In genomic region chr2:105723431-105723830, GRCh38 we compare ENCODE assay signal across 24 cellular contexts. TPM values are rescaled to one million over a fixed set of nuclear protein-coding genes. Genes with fewer than 3 reads are reported as not detected.
A peak's percentile ranks its signal among the peaks of the same experiment; 100 is the strongest.
DNase-seq lines count a peak whose midpoint lies in the region; ATAC-seq, FAIRE-seq and TF ChIP-seq lines count a peak whose summit lies in the region.
"Had no signal": no experiment of that assay in that cellular context is flagged by ENCODE, and none has a peak within 500 bp of the region (broad histone marks: within the 10 kb centered on the region; RNA-seq: fewer than 3 reads in every experiment).

No MANE protein-coding gene starts in this region.

- H4K20me1 ChIP-seq in mammary epithelial cell (ENCODE audit: insufficient read depth, low read length): no peaks in the 10 kb centered on the region
- H4K20me1 ChIP-seq: BLaER1 treated with 17β-estradiol and CSF1 and Interleukin-3, amounts not matched to agents 10 nM and 100 nM had no signal

- CTCF ChIA-PET in mammary epithelial cell (lab: Charles Lee; ENCODE audit: low non-redundant PET): no interaction called here

- WGBS in small intestine, 3 donors: 11 to 61% (median 35%) methylated on average over 3 of the region's 3 CpGs
- WGBS in mammary epithelial cell (ENCODE audit: low coverage, missing lambda C conversion rate): 59% methylated on average over 3 of the region's 3 CpGs

- H3K27me3 ChIP-seq in WERI-Rb-1 (ENCODE audit: insufficient read depth, low read depth, severe bottlenecking) (no peaks in the 10 kb centered on the region), small intestine (ENCODE audit: control insufficient read depth in 2 of 2, insufficient read depth in 2 of 2, low read length in 2 of 2) (no peaks in the 10 kb centered on the region), mammary epithelial cell (ENCODE audit: insufficient read depth, low read length) (no peaks in the 10 kb centered on the region)
- H3K27me3 ChIP-seq: BE2C; BLaER1 treated with 17β-estradiol and CSF1 and Interleukin-3, amounts not matched to agents 10 nM and 100 nM had no signal

- dilution Hi-C loops in mammary epithelial cell (cut with HindIII; ENCODE audit: low sequenced_read_pairs): no loop called here

- no peak overlapping the region for H3K9ac ChIP-seq in mammary epithelial cell (ENCODE audit: insufficient read depth, low read length)
- H3K9ac ChIP-seq: BLaER1 treated with 17β-estradiol and CSF1 and Interleukin-3, amounts not matched to agents 10 nM and 100 nM; GM23248 had no signal

- DNase-seq in NCI-H146 (lab: John Stamatoyannopoulos, UW): peak; percentile 26
- no peak for DNase-seq in NCI-H146 treated with DMSO at 0.1 percent for 48 hours (lab: John Stamatoyannopoulos, UW; ENCODE audit: unreplicated experiment)
- DNase-seq in WERI-Rb-1: peak; percentile 25
- no peak for DNase-seq in mucosa of descending colon
- peak; percentile 84 for DNase-seq in small intestine
- DNase-seq in mammary epithelial cell: no peak
- DNase-seq: 8988T; ACHN; AML-193; BE2C; CD4-positive, alpha-beta T cell; CD8-positive, alpha-beta memory T cell; DMS 273 treated with DMSO at 0.1 percent for 48 hours; DND-41; GM23248; H7; HCEC 1CT had no signal

- H3K27ac ChIP-seq in WERI-Rb-1 (no peak overlapping the region), small intestine (ENCODE audit: low read depth in 1 of 2, low read length in 1 of 2) (no peak overlapping the region), mammary epithelial cell (ENCODE audit: insufficient read depth, low read depth, low read length) (no peak overlapping the region)
- H3K27ac ChIP-seq: A549; BLaER1 treated with 17β-estradiol and CSF1 and Interleukin-3, amounts not matched to agents 10 nM and 100 nM; GM23248 had no signal

- H3K9me3 ChIP-seq in WERI-Rb-1 (ENCODE audit: severe bottlenecking) (peaks cover 9% of the 10 kb centered on the region), mucosa of descending colon (peaks cover 3% of the 10 kb centered on the region), small intestine (ENCODE audit: control insufficient read depth, low read depth) (no peaks in the 10 kb centered on the region), mammary epithelial cell (replicated peaks; ENCODE audit: insufficient read depth, low read length) (peaks cover 8% of the 10 kb centered on the region)
- H3K9me3 ChIP-seq: BE2C had no signal

- H3K36me3 ChIP-seq in WERI-Rb-1: no peaks in the 10 kb centered on the region
- no peaks in the 10 kb centered on the region for H3K36me3 ChIP-seq in mucosa of descending colon (ENCODE audit: low read depth)
- H3K36me3 ChIP-seq in small intestine (ENCODE audit: control insufficient read depth in 2 of 2, insufficient read depth in 2 of 2, low read length in 2 of 2): no peaks in the 10 kb centered on the region
- H3K36me3 ChIP-seq in mammary epithelial cell (ENCODE audit: insufficient read depth, low read length): no peaks in the 10 kb centered on the region
- H3K36me3 ChIP-seq: BE2C; BLaER1 treated with 17β-estradiol and CSF1 and Interleukin-3, amounts not matched to agents 10 nM and 100 nM had no signal

- intact Hi-C loops in mucosa of descending colon (cut with DNase I, micrococcal nuclease): no loop called here
- intact Hi-C loops in mammary epithelial cell (cut with micrococcal nuclease): no loop called here

- H3K4me1 ChIP-seq in mucosa of descending colon (ENCODE audit: low read depth) (no peaks in the 10 kb centered on the region), small intestine (ENCODE audit: control insufficient read depth in 2 of 2, insufficient read depth in 1 of 2, low read depth in 1 of 2, low read length in 1 of 2) (no peaks in the 10 kb centered on the region), mammary epithelial cell (ENCODE audit: insufficient read depth, low read length) (no peaks in the 10 kb centered on the region)
- H3K4me1 ChIP-seq: A549, BE2C had no signal

- TF ChIP-seq CTCF in WERI-Rb-1 (IDR thresholded peaks at IDR 0.05; ENCODE audit: low read depth, low read length) (no peak), mucosa of descending colon (IDR thresholded peaks at IDR 0.05) (no peak), mammary epithelial cell (conservative IDR thresholded peaks at IDR 0.05 in 1 of 2, IDR thresholded peaks at IDR 0.05 in 1 of 2; ENCODE audit: extremely low read depth in 1 of 2, insufficient read depth in 1 of 2, low read depth in 1 of 2, low read length in 2 of 2) (no peak)

- no peak for FAIRE-seq in small intestine (lab: Jason Lieb, UNC)
- FAIRE-seq: A549, D721Med, G401.6, GM12892, H1 had no signal

- no TSS peak for BruUV-seq in mammary epithelial cell (replicated peaks; lab: Mats Ljungman, UMichigan)

- H3K4me3 ChIP-seq in WERI-Rb-1 (ENCODE audit: low read depth, low read length): no peak overlapping the region
- no peak overlapping the region for H3K4me3 ChIP-seq in mucosa of descending colon
- no peak overlapping the region for H3K4me3 ChIP-seq in small intestine (ENCODE audit: low read depth in 1 of 2, low read length in 2 of 2)
- no peak overlapping the region for H3K4me3 ChIP-seq in mammary epithelial cell (replicated peaks in 1 of 3; ENCODE audit: insufficient read depth in 1 of 3, low read depth in 2 of 3, low read length in 3 of 3)
- H3K4me3 ChIP-seq: A549; BLaER1 treated with 17β-estradiol and CSF1 and Interleukin-3, amounts not matched to agents 10 nM and 100 nM; GM23248 had no signal

- ATAC-seq in mucosa of descending colon: peak; percentile 23
- no peak for ATAC-seq in HG03159 (IDR thresholded peaks at IDR 0.05; ENCODE audit: unreplicated experiment)

- H2AFZ ChIP-seq in mammary epithelial cell (ENCODE audit: low read depth, low read length): no peak overlapping the region
- H2AFZ ChIP-seq: GM23248 had no signal

- no peaks in the 10 kb centered on the region for H3K79me2 ChIP-seq in mammary epithelial cell (ENCODE audit: insufficient read depth, low read length)

- in situ Hi-C loops in mammary epithelial cell (cut with MboI; ENCODE audit: low sequenced_read_pairs in 2 of 2): no loop called here

- no peak overlapping the region for H3K4me2 ChIP-seq in mammary epithelial cell (ENCODE audit: insufficient read depth, low read depth, low read length)
- H3K4me2 ChIP-seq: A549; BLaER1 treated with 17β-estradiol and CSF1 and Interleukin-3, amounts not matched to agents 10 nM and 100 nM had no signal

RNA-seq across cellular contexts. Expression of gene NCK2, which starts 21.3 kb away (rescaled TPM):
- total RNA-seq in mucosa of descending colon (10 to 100 TPM; 52.2 to 66.4 (median 57.6) TPM), mammary epithelial cell (10 to 100 TPM; 49.2 to 73.2 TPM)
- polyA plus RNA-seq in small intestine (100 to 1,000 TPM in 2 of 3 donors, 10 to 100 TPM in 1; 59.6 to 124 (median 103) TPM), mammary epithelial cell (48.1 TPM)
- polyA minus RNA-seq in mammary epithelial cell: 58.0 TPM

Comparison
In these comparisons a context has a peak if more than half of its experiments do, and no peak if none do; other contexts are left out.
1. DNase-seq: peak in NCI-H146 (single experiment), WERI-Rb-1 (single experiment) and small intestine (single experiment); none in NCI-H146 treated with DMSO at 0.1 percent for 48 hours (single experiment), mucosa of descending colon (0 of 3) and mammary epithelial cell (single experiment).